Comparison of ENCODE assay signal across 22 cellular contexts in genomic region chr7:149605696-149606095, GRCh38.
DNase-seq lines count a peak whose midpoint lies in the region; ATAC-seq and TF ChIP-seq lines count a peak whose summit lies in the region.
"Had no signal": no experiment of that assay in that cellular context is flagged by ENCODE, and none has a peak within 500 bp of the region (broad histone marks: within the 10 kb centered on the region; RNA-seq: fewer than 3 reads in every experiment).

No MANE protein-coding gene starts in this region.

- CTCF ChIA-PET in activated CD4-positive, alpha-beta T cell treated with anti-CD3 and anti-CD28 coated beads for 36 hours (lab: Charles Lee) = interaction anchor here (0.7 kb wide), 1 partner anchor 57 kb away, joined by 3 read pairs; no protein-coding TSS in a partner anchor

- no CpG with 5 or more reads among the region's 6 CpGs for WGBS in neuronal stem cell (ENCODE audit: extremely low coverage in 2 of 2, insufficient read length in 2 of 2, insufficient replicate concordance in 1 of 2), 2 donors
- 99% methylated on average over 6 of the region's 6 CpGs for whole genome bisulfite sequencing in smooth muscle cell (ENCODE audit: low lambda C conversion rate)

- H3K4me2 ChIP-seq in neuronal stem cell (ENCODE audit: insufficient read depth, low read length, poor library complexity, severe bottlenecking) = no peak overlapping the region
- H3K4me2 ChIP-seq in smooth muscle cell = no peak overlapping the region

- H3K79me1 ChIP-seq in neuronal stem cell (ENCODE audit: low read depth, low read length) = no peaks in the 10 kb centered on the region

- H2BK15ac ChIP-seq in neuronal stem cell (ENCODE audit: low read length) = no peak overlapping the region

- no peak overlapping the region for H3K4ac ChIP-seq in neuronal stem cell (ENCODE audit: low read length)

- no peak for DNase-seq in activated CD4-positive, alpha-beta T cell treated with anti-CD3 and anti-CD28 coated beads for 36 hours
- no peak for DNase-seq in activated CD4-positive, alpha-beta T cell treated with anti-CD3 and anti-CD28 coated beads for 1 hour
- DNase-seq in cardiac septum (ENCODE audit: low spot score) (peak; percentile 53), right atrium auricular region (ENCODE audit: low spot score) (no peak), immature natural killer cell (no peak), neuronal stem cell (ENCODE audit: low spot score) (no peak), T-helper 1 cell (no peak), smooth muscle cell (lab: John Stamatoyannopoulos, UW; ENCODE audit: unreplicated experiment) (no peak)
- DNase-seq: ACHN; CD8-positive, alpha-beta memory T cell; DMS53; GDM1; Karpas-422; NCI-H1105 treated with DMSO at 0.1 percent for 48 hours; NCI-H2081; NCI-H446; NCI-H526; OCI-M1 had no signal

- no peak overlapping the region for H3K14ac ChIP-seq in neuronal stem cell (ENCODE audit: low read length)

- H3K9me3 ChIP-seq in right atrium auricular region (no peaks in the 10 kb centered on the region), neuronal stem cell (replicated peaks in 1 of 2; ENCODE audit: control insufficient read depth in 2 of 2, insufficient read depth in 1 of 2, low read depth in 1 of 2, low read length in 2 of 2) (no peaks in the 10 kb centered on the region), smooth muscle cell (replicated peaks; ENCODE audit: low read depth) (no peaks in the 10 kb centered on the region)

- POLR2A ChIA-PET in activated CD4-positive, alpha-beta T cell treated with anti-CD3 and anti-CD28 coated beads for 36 hours (lab: Charles Lee) = no interaction called here

- H2AFZ ChIP-seq in neuronal stem cell (ENCODE audit: low read length) (no peak overlapping the region), smooth muscle cell (ENCODE audit: low read depth) (no peak overlapping the region)

- no peak overlapping the region for H2BK12ac ChIP-seq in neuronal stem cell (ENCODE audit: low read length)

- no peak for ATAC-seq in activated CD4-positive, alpha-beta T cell treated with anti-CD3 and anti-CD28 coated beads for 36 hours
- ATAC-seq: HCT116 had no signal

- no peak overlapping the region for H2AK5ac ChIP-seq in neuronal stem cell (ENCODE audit: low read depth, low read length)

- H3K4me3 Mint-ChIP-seq in activated CD4-positive, alpha-beta T cell treated with anti-CD3 and anti-CD28 coated beads for 36 hours = no peak overlapping the region
- no peak overlapping the region for H3K4me3 Mint-ChIP-seq in immature natural killer cell
- H3K4me3 Mint-ChIP-seq: CD8-positive, alpha-beta memory T cell; IgD-negative memory B cell had no signal

- H3K79me2 ChIP-seq in smooth muscle cell (ENCODE audit: low read depth) = no peaks in the 10 kb centered on the region

- no peak overlapping the region for H2BK120ac ChIP-seq in neuronal stem cell (ENCODE audit: low read depth, low read length)

- no peak overlapping the region for H4K91ac ChIP-seq in neuronal stem cell (ENCODE audit: low read depth, low read length, poor library complexity)

- no peaks in the 10 kb centered on the region for H3F3A ChIP-seq in smooth muscle cell (ENCODE audit: low read depth)

- H3K36me3 Mint-ChIP-seq in activated CD4-positive, alpha-beta T cell treated with anti-CD3 and anti-CD28 coated beads for 36 hours (ENCODE audit: low read depth) = peaks cover 57% of the 10 kb centered on the region
- peaks cover 12 to 37% (median 19%) of the 10 kb centered on the region in 3 donors for H3K36me3 Mint-ChIP-seq in immature natural killer cell

- H3K18ac ChIP-seq in neuronal stem cell (ENCODE audit: low read length) = no peak overlapping the region

- H3K27ac Mint-ChIP-seq in activated CD4-positive, alpha-beta T cell treated with anti-CD3 and anti-CD28 coated beads for 36 hours = peak overlapping the region; percentile 5
- peak overlapping the region; percentile 4 to 65 (median 34) for H3K27ac Mint-ChIP-seq in immature natural killer cell
- H3K27ac Mint-ChIP-seq: IgD-negative memory B cell had no signal

- H4K8ac ChIP-seq in neuronal stem cell (ENCODE audit: low read depth, low read length) = no peak overlapping the region

- peaks cover 14% of the 10 kb centered on the region for H3K4me1 Mint-ChIP-seq in activated CD4-positive, alpha-beta T cell treated with anti-CD3 and anti-CD28 coated beads for 36 hours
- peaks cover 7 to 15% of the 10 kb centered on the region in 2 donors for H3K4me1 Mint-ChIP-seq in immature natural killer cell

- H3K9me3 Mint-ChIP-seq in activated CD4-positive, alpha-beta T cell treated with anti-CD3 and anti-CD28 coated beads for 36 hours (ENCODE audit: low read depth) = no peaks in the 10 kb centered on the region
- no peaks in the 10 kb centered on the region for H3K9me3 Mint-ChIP-seq in immature natural killer cell
- H3K9me3 Mint-ChIP-seq: CD8-positive, alpha-beta memory T cell had no signal

- H4K20me1 ChIP-seq in smooth muscle cell (ENCODE audit: low read depth) = peaks cover 3% of the 10 kb centered on the region

- H3K27ac ChIP-seq in right atrium auricular region (no peak overlapping the region), neuronal stem cell (replicated peaks; ENCODE audit: low read length) (no peak overlapping the region), smooth muscle cell (ENCODE audit: low read depth) (no peak overlapping the region)
- H3K27ac ChIP-seq: 22Rv1, C4-2B had no signal

- H3K36me3 ChIP-seq in right atrium auricular region = peaks cover 19% of the 10 kb centered on the region
- H3K36me3 ChIP-seq in neuronal stem cell (replicated peaks in 1 of 2; ENCODE audit: control insufficient read depth in 2 of 2, insufficient read depth in 2 of 2, low read length in 2 of 2) = peaks cover 23 to 90% of the 10 kb centered on the region in 2 donors
- peaks cover 7% of the 10 kb centered on the region for H3K36me3 ChIP-seq in smooth muscle cell (ENCODE audit: low read depth)

- intact Hi-C loops in activated CD4-positive, alpha-beta T cell treated with anti-CD3 and anti-CD28 coated beads for 36 hours (cut with DNase I, micrococcal nuclease) = no loop called here
- intact Hi-C loops in cardiac septum (cut with DNase I) = no loop called here

- no peaks in the 10 kb centered on the region for H3K27me3 Mint-ChIP-seq in activated CD4-positive, alpha-beta T cell treated with anti-CD3 and anti-CD28 coated beads for 36 hours
- peaks cover 2 to 3% (median 2%) of the 10 kb centered on the region in 3 donors for H3K27me3 Mint-ChIP-seq in immature natural killer cell (ENCODE audit: low read depth in 3 of 3)
- H3K27me3 Mint-ChIP-seq: CD8-positive, alpha-beta memory T cell; IgD-negative memory B cell had no signal

- TF ChIP-seq CTCF in right atrium auricular region (IDR thresholded peaks at IDR 0.05) (no peak), smooth muscle cell (IDR thresholded peaks at IDR 0.05; ENCODE audit: borderline replicate concordance, insufficient read depth, poor library complexity, severe bottlenecking) (no peak)

- H3K4me1 ChIP-seq in right atrium auricular region (peaks cover 0 to 14% of the 10 kb centered on the region in 2 donors), neuronal stem cell (ENCODE audit: control insufficient read depth in 2 of 2, insufficient read depth in 1 of 2, low read depth in 1 of 2, low read length in 2 of 2) (no peaks in the 10 kb centered on the region), smooth muscle cell (ENCODE audit: low read depth) (no peaks in the 10 kb centered on the region)

- no peak overlapping the region for H3K4me3 ChIP-seq in right atrium auricular region
- no peak overlapping the region for H3K4me3 ChIP-seq in neuronal stem cell (ENCODE audit: low read length in 2 of 2)
- no peak overlapping the region for H3K4me3 ChIP-seq in smooth muscle cell

- no peak overlapping the region for H2BK5ac ChIP-seq in neuronal stem cell (ENCODE audit: low read length)

- H3K23ac ChIP-seq in neuronal stem cell (ENCODE audit: low read depth, low read length, poor library complexity) = peak overlapping the region; percentile 58

- no peaks in the 10 kb centered on the region for H3K27me3 ChIP-seq in right atrium auricular region
- no peaks in the 10 kb centered on the region for H3K27me3 ChIP-seq in neuronal stem cell (ENCODE audit: control insufficient read depth in 3 of 3, insufficient read depth in 3 of 3, low read depth in 1 of 3, low read length in 3 of 3)
- no peaks in the 10 kb centered on the region for H3K27me3 ChIP-seq in smooth muscle cell (ENCODE audit: low read depth)

- H3K9ac ChIP-seq in neuronal stem cell (ENCODE audit: low read depth, low read length, poor library complexity) = no peak overlapping the region
- no peak overlapping the region for H3K9ac ChIP-seq in smooth muscle cell (ENCODE audit: low read depth)
